In genomic region chr7:7970113-7970619, GRCh38 we compare ENCODE assay signal across 8 cellular contexts. TPM values are rescaled to one million over a fixed set of nuclear protein-coding genes. Genes with fewer than 3 reads are reported as not detected.
DNase-seq lines count a peak whose midpoint lies in the region; FAIRE-seq and TF ChIP-seq lines count a peak whose summit lies in the region.

No MANE protein-coding gene starts in this region.

- H3K27ac Mint-ChIP-seq in CD8-positive, alpha-beta memory T cell: no peak overlapping the region
- H3K27ac Mint-ChIP-seq in nephron progenitor cell (no peak overlapping the region), HFFc6 (no peak overlapping the region)

- POLR2A ChIA-PET in CD8-positive, alpha-beta memory T cell (lab: Charles Lee): interaction anchor here (0.7 to 4.2 kb wide), 13 partner anchors 14 to 329 kb away, joined by 3 to 36 read pairs (median 5); partner anchors contain the start of gene UMAD1

- no peaks in the 10 kb centered on the region for H3K27me3 ChIP-seq in CD8-positive, alpha-beta memory T cell (ENCODE audit: insufficient read depth, low read length, poor library complexity, severe bottlenecking)

- H3K9me3 Mint-ChIP-seq in CD8-positive, alpha-beta memory T cell: no peaks in the 10 kb centered on the region
- no peaks in the 10 kb centered on the region for H3K9me3 Mint-ChIP-seq in nephron progenitor cell
- H3K9me3 Mint-ChIP-seq in HFFc6: no peaks in the 10 kb centered on the region

- no peaks in the 10 kb centered on the region for H3K27me3 Mint-ChIP-seq in CD8-positive, alpha-beta memory T cell
- H3K27me3 Mint-ChIP-seq in nephron progenitor cell (ENCODE audit: low read depth, poor library complexity) (no peaks in the 10 kb centered on the region), HFFc6 (ENCODE audit: insufficient read depth) (peaks cover under 1% of the 10 kb centered on the region; the same call in 1 of the 2 replicates)

- FAIRE-seq in frontal cortex (lab: Jason Lieb, UNC): no peak

- H3K36me3 ChIP-seq in CD8-positive, alpha-beta memory T cell (ENCODE audit: insufficient read depth, low read length): no peaks in the 10 kb centered on the region

- peaks cover 29 to 38% (median 37%) of the 10 kb centered on the region in 3 donors for H3K4me1 Mint-ChIP-seq in CD8-positive, alpha-beta memory T cell
- peaks cover 13% of the 10 kb centered on the region for H3K4me1 Mint-ChIP-seq in nephron progenitor cell
- H3K4me1 Mint-ChIP-seq in HFFc6 (ENCODE audit: low read depth): peaks cover 29% of the 10 kb centered on the region

- H3K36me3 Mint-ChIP-seq in CD8-positive, alpha-beta memory T cell: peaks cover 0 to 3% (median 2%) of the 10 kb centered on the region in 3 donors
- H3K36me3 Mint-ChIP-seq in nephron progenitor cell (ENCODE audit: low read depth) (peaks cover 4% of the 10 kb centered on the region), HFFc6 (ENCODE audit: low read depth) (no peaks in the 10 kb centered on the region)

- peaks cover 46% of the 10 kb centered on the region for H3K4me1 ChIP-seq in CD8-positive, alpha-beta memory T cell (ENCODE audit: insufficient read depth, low read length)

- peak overlapping the region; percentile 88 for H3K4me3 ChIP-seq in CD8-positive, alpha-beta memory T cell (ENCODE audit: low read length)
- H3K4me3 ChIP-seq in choroid plexus epithelial cell (ENCODE audit: low read depth, low read length): peak overlapping the region; percentile 80

- no peak for DNase-seq in CD8-positive, alpha-beta memory T cell
- DNase-seq in NCI-H1694 treated with DMSO at 0.1 percent for 48 hours (lab: John Stamatoyannopoulos, UW): peak; percentile 71
- no peak for DNase-seq in choroid plexus epithelial cell (ENCODE audit: low read depth)
- peak; percentile 48 for DNase-seq in nephron progenitor cell
- no peak for DNase-seq in frontal cortex (ENCODE audit: low spot score in 2 of 2)
- DNase-seq in SKM-1 (lab: John Stamatoyannopoulos, UW; ENCODE audit: unreplicated experiment): no peak
- no peak for DNase-seq in HFFc6
- DNase-seq in activated T-cell treated with anti-CD3 and anti-CD28 coated beads for 4 hours: no peak

- H3K4me3 Mint-ChIP-seq in CD8-positive, alpha-beta memory T cell: no peak overlapping the region
- H3K4me3 Mint-ChIP-seq in nephron progenitor cell: no peak overlapping the region
- no peak overlapping the region for H3K4me3 Mint-ChIP-seq in HFFc6

- CTCF ChIA-PET in CD8-positive, alpha-beta memory T cell (lab: Charles Lee): interaction anchor here (0.6 to 1.8 kb wide), 11 partner anchors 12 to 867 kb away, joined by 3 to 13 read pairs (median 4); partner anchors contain the start of gene UMAD1

- peak overlapping the region; percentile 73 for H3K27ac ChIP-seq in CD8-positive, alpha-beta memory T cell (ENCODE audit: low read depth, low read length)

- H3K9me3 ChIP-seq in CD8-positive, alpha-beta memory T cell (ENCODE audit: low read length): no peaks in the 10 kb centered on the region

- TF ChIP-seq CTCF in choroid plexus epithelial cell (conservative IDR thresholded peaks at IDR 0.05; ENCODE audit: low read depth, low read length): no peak
- no peak for TF ChIP-seq CTCF in nephron progenitor cell (IDR thresholded peaks at IDR 0.05)
- no peak for TF ChIP-seq CTCF in HFFc6 (IDR thresholded peaks at IDR 0.05)

RNA-seq across cellular contexts. Expression of gene GLCCI1, which starts 1.6 kb away (rescaled TPM):
- 10 to 100 TPM in 1 of 2 experiments, 1 to 10 TPM in 1; 9.5 to 12.9 TPM for total RNA-seq in CD8-positive, alpha-beta memory T cell
- polyA plus RNA-seq in CD8-positive, alpha-beta memory T cell: 29.1 TPM
- total RNA-seq in frontal cortex: 34.6 TPM
- 10 to 100 TPM; 15.0 to 17.7 (median 16.2) TPM for total RNA-seq in HFFc6 (2021; fragmentation: NEBNext Ultra II Directional; extraction: Animal tissue kit (Norgen Biotek cat#: 25700))

Comparison
In these comparisons a context has a peak if more than half of its experiments do, and no peak if none do; other contexts are left out.
1. DNase-seq: peak in NCI-H1694 treated with DMSO at 0.1 percent for 48 hours (single experiment) and nephron progenitor cell (single experiment); none in CD8-positive, alpha-beta memory T cell (0 of 5), choroid plexus epithelial cell (single experiment), frontal cortex (0 of 2), SKM-1 (single experiment), HFFc6 (single experiment) and activated T-cell treated with anti-CD3 and anti-CD28 coated beads for 4 hours (single experiment).